1 cellular context compared by ENCODE assay signal in genomic region chr1:187744665-187745064, GRCh38.
TF ChIP-seq lines count a peak whose summit lies in the region.

No MANE protein-coding gene starts in this region.

TF ChIP-seq in GM12878, 131 proteins besides CTCF, POLR2A, EP300 and RAD21 (continued from another document and continues in another):
- TF ChIP-seq, protein P1, sequence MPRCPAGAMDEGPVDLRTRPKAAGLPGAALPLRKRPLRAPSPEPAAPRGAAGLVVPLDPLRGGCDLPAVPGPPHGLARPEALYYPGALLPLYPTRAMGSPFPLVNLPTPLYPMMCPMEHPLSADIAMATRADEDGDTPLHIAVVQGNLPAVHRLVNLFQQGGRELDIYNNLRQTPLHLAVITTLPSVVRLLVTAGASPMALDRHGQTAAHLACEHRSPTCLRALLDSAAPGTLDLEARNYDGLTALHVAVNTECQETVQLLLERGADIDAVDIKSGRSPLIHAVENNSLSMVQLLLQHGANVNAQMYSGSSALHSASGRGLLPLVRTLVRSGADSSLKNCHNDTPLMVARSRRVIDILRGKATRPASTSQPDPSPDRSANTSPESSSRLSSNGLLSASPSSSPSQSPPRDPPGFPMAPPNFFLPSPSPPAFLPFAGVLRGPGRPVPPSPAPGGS (IDR thresholded peaks at IDR 0.05; ENCODE audit: borderline replicate concordance, insufficient read depth, low read depth, low read length, poor library complexity, severe bottlenecking), result no peak
- no peak for TF ChIP-seq HDGF (IDR thresholded peaks at IDR 0.05)
- TF ChIP-seq HCFC1 (IDR thresholded peaks at IDR 0.05; ENCODE audit: low read length), result no peak
- TF ChIP-seq, protein P2, sequence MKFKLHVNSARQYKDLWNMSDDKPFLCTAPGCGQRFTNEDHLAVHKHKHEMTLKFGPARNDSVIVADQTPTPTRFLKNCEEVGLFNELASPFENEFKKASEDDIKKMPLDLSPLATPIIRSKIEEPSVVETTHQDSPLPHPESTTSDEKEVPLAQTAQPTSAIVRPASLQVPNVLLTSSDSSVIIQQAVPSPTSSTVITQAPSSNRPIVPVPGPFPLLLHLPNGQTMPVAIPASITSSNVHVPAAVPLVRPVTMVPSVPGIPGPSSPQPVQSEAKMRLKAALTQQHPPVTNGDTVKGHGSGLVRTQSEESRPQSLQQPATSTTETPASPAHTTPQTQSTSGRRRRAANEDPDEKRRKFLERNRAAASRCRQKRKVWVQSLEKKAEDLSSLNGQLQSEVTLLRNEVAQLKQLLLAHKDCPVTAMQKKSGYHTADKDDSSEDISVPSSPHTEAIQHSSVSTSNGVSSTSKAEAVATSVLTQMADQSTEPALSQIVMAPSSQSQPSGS (IDR thresholded peaks at IDR 0.05; ENCODE audit: low read length), result 0 out of 2 replicates have a peak, but pooled peaks have one; percentile 29
- TF ChIP-seq, protein P3, sequence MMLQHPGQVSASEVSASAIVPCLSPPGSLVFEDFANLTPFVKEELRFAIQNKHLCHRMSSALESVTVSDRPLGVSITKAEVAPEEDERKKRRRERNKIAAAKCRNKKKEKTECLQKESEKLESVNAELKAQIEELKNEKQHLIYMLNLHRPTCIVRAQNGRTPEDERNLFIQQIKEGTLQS (IDR thresholded peaks at IDR 0.05; ENCODE audit: borderline replicate concordance, extremely low read depth, low read depth, low read length), result no peak
- TF ChIP-seq EED (IDR thresholded peaks at IDR 0.05; ENCODE audit: low read depth), result no peak
- no peak for TF ChIP-seq FOS (IDR thresholded peaks at IDR 0.05; ENCODE audit: borderline replicate concordance, extremely low read depth, insufficient read length)
- TF ChIP-seq RB1 (IDR thresholded peaks at IDR 0.05; ENCODE audit: borderline replicate concordance), result no peak
- no peak for TF ChIP-seq HDAC2 (IDR thresholded peaks at IDR 0.05)
- no peak for TF ChIP-seq SUPT20H (IDR thresholded peaks at IDR 0.05; ENCODE audit: borderline replicate concordance, control insufficient read depth, low read depth, low read length)
- TF ChIP-seq RCOR1 (conservative IDR thresholded peaks at IDR 0.05; ENCODE audit: low read depth, low read length), result no peak
- TF ChIP-seq, protein P4, sequence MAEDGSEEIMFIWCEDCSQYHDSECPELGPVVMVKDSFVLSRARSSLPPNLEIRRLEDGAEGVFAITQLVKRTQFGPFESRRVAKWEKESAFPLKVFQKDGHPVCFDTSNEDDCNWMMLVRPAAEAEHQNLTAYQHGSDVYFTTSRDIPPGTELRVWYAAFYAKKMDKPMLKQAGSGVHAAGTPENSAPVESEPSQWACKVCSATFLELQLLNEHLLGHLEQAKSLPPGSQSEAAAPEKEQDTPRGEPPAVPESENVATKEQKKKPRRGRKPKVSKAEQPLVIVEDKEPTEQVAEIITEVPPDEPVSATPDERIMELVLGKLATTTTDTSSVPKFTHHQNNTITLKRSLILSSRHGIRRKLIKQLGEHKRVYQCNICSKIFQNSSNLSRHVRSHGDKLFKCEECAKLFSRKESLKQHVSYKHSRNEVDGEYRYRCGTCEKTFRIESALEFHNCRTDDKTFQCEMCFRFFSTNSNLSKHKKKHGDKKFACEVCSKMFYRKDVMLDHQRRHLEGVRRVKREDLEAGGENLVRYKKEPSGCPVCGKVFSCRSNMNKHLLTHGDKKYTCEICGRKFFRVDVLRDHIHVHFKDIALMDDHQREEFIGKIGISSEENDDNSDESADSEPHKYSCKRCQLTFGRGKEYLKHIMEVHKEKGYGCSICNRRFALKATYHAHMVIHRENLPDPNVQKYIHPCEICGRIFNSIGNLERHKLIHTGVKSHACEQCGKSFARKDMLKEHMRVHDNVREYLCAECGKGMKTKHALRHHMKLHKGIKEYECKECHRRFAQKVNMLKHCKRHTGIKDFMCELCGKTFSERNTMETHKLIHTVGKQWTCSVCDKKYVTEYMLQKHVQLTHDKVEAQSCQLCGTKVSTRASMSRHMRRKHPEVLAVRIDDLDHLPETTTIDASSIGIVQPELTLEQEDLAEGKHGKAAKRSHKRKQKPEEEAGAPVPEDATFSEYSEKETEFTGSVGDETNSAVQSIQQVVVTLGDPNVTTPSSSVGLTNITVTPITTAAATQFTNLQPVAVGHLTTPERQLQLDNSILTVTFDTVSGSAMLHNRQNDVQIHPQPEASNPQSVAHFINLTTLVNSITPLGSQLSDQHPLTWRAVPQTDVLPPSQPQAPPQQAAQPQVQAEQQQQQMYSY (CRISPR knock-in tag; IDR thresholded peaks at IDR 0.05), result no peak
- no peak for TF ChIP-seq TCF7 (IDR thresholded peaks at IDR 0.05; ENCODE audit: borderline replicate concordance)
- TF ChIP-seq NR2C2 (IDR thresholded peaks at IDR 0.05; ENCODE audit: borderline replicate concordance, control insufficient read depth, insufficient read length, low read depth), result no peak
- TF ChIP-seq, protein P5, sequence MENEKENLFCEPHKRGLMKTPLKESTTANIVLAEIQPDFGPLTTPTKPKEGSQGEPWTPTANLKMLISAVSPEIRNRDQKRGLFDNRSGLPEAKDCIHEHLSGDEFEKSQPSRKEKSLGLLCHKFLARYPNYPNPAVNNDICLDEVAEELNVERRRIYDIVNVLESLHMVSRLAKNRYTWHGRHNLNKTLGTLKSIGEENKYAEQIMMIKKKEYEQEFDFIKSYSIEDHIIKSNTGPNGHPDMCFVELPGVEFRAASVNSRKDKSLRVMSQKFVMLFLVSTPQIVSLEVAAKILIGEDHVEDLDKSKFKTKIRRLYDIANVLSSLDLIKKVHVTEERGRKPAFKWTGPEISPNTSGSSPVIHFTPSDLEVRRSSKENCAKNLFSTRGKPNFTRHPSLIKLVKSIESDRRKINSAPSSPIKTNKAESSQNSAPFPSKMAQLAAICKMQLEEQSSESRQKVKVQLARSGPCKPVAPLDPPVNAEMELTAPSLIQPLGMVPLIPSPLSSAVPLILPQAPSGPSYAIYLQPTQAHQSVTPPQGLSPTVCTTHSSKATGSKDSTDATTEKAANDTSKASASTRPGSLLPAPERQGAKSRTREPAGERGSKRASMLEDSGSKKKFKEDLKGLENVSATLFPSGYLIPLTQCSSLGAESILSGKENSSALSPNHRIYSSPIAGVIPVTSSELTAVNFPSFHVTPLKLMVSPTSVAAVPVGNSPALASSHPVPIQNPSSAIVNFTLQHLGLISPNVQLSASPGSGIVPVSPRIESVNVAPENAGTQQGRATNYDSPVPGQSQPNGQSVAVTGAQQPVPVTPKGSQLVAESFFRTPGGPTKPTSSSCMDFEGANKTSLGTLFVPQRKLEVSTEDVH (IDR thresholded peaks at IDR 0.05; ENCODE audit: low read depth, partially characterized antibody), result no peak
- no peak for TF ChIP-seq SMC3 (IDR thresholded peaks at IDR 0.05; ENCODE audit: borderline replicate concordance, low read length)
- TF ChIP-seq MXI1 (IDR thresholded peaks at IDR 0.05; ENCODE audit: low read depth, low read length), result no peak
- TF ChIP-seq MAX (IDR thresholded peaks at IDR 0.05; ENCODE audit: low read depth, low read length), result no peak
- no peak; the same call in 1 of the 2 replicates for TF ChIP-seq BACH1 (IDR thresholded peaks at IDR 0.05; ENCODE audit: borderline replicate concordance)
- TF ChIP-seq, protein P6, sequence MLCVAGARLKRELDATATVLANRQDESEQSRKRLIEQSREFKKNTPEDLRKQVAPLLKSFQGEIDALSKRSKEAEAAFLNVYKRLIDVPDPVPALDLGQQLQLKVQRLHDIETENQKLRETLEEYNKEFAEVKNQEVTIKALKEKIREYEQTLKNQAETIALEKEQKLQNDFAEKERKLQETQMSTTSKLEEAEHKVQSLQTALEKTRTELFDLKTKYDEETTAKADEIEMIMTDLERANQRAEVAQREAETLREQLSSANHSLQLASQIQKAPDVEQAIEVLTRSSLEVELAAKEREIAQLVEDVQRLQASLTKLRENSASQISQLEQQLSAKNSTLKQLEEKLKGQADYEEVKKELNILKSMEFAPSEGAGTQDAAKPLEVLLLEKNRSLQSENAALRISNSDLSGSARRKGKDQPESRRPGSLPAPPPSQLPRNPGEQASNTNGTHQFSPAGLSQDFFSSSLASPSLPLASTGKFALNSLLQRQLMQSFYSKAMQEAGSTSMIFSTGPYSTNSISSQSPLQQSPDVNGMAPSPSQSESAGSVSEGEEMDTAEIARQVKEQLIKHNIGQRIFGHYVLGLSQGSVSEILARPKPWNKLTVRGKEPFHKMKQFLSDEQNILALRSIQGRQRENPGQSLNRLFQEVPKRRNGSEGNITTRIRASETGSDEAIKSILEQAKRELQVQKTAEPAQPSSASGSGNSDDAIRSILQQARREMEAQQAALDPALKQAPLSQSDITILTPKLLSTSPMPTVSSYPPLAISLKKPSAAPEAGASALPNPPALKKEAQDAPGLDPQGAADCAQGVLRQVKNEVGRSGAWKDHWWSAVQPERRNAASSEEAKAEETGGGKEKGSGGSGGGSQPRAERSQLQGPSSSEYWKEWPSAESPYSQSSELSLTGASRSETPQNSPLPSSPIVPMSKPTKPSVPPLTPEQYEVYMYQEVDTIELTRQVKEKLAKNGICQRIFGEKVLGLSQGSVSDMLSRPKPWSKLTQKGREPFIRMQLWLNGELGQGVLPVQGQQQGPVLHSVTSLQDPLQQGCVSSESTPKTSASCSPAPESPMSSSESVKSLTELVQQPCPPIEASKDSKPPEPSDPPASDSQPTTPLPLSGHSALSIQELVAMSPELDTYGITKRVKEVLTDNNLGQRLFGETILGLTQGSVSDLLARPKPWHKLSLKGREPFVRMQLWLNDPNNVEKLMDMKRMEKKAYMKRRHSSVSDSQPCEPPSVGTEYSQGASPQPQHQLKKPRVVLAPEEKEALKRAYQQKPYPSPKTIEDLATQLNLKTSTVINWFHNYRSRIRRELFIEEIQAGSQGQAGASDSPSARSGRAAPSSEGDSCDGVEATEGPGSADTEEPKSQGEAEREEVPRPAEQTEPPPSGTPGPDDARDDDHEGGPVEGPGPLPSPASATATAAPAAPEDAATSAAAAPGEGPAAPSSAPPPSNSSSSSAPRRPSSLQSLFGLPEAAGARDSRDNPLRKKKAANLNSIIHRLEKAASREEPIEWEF (IDR thresholded peaks at IDR 0.05; ENCODE audit: insufficient replicate concordance, low read depth, low read length), result no peak
- TF ChIP-seq CHD2 (IDR thresholded peaks at IDR 0.05; ENCODE audit: borderline replicate concordance, low read depth, low read length), result no peak
- no peak for TF ChIP-seq FOXK2 (IDR thresholded peaks at IDR 0.05)
- TF ChIP-seq SREBF2 (IDR thresholded peaks at IDR 0.05; ENCODE audit: low read length), result no peak
- TF ChIP-seq SREBF1 (IDR thresholded peaks at IDR 0.05; ENCODE audit: low read length), result no peak
- TF ChIP-seq SMAD1 (IDR thresholded peaks at IDR 0.05; ENCODE audit: low read depth, partially characterized antibody), result no peak
- TF ChIP-seq, protein P7, sequence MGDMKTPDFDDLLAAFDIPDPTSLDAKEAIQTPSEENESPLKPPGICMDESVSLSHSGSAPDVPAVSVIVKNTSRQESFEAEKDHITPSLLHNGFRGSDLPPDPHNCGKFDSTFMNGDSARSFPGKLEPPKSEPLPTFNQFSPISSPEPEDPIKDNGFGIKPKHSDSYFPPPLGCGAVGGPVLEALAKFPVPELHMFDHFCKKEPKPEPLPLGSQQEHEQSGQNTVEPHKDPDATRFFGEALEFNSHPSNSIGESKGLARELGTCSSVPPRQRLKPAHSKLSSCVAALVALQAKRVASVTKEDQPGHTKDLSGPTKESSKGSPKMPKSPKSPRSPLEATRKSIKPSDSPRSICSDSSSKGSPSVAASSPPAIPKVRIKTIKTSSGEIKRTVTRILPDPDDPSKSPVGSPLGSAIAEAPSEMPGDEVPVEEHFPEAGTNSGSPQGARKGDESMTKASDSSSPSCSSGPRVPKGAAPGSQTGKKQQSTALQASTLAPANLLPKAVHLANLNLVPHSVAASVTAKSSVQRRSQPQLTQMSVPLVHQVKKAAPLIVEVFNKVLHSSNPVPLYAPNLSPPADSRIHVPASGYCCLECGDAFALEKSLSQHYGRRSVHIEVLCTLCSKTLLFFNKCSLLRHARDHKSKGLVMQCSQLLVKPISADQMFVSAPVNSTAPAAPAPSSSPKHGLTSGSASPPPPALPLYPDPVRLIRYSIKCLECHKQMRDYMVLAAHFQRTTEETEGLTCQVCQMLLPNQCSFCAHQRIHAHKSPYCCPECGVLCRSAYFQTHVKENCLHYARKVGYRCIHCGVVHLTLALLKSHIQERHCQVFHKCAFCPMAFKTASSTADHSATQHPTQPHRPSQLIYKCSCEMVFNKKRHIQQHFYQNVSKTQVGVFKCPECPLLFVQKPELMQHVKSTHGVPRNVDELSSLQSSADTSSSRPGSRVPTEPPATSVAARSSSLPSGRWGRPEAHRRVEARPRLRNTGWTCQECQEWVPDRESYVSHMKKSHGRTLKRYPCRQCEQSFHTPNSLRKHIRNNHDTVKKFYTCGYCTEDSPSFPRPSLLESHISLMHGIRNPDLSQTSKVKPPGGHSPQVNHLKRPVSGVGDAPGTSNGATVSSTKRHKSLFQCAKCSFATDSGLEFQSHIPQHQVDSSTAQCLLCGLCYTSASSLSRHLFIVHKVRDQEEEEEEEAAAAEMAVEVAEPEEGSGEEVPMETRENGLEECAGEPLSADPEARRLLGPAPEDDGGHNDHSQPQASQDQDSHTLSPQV (IDR thresholded peaks at IDR 0.05), result no peak
- TF ChIP-seq REST (IDR thresholded peaks at IDR 0.05; ENCODE audit: low read depth, low read length), result no peak
- no peak for TF ChIP-seq ZBED1 (IDR thresholded peaks at IDR 0.05; ENCODE audit: borderline replicate concordance)
- TF ChIP-seq EGR1 (IDR thresholded peaks at IDR 0.05; ENCODE audit: borderline replicate concordance in 1 of 2, low read depth in 2 of 2, low read length in 2 of 2), result no peak
- no peak for TF ChIP-seq NRF1 (conservative IDR thresholded peaks at IDR 0.05; ENCODE audit: low read depth, low read length)
- TF ChIP-seq NR2C1 (IDR thresholded peaks at IDR 0.05), result no peak
- TF ChIP-seq CREB1 (IDR thresholded peaks at IDR 0.05; ENCODE audit: low read depth), result no peak
